ENCODE assay signal across 7 cellular contexts in the genomic region with DNA sequence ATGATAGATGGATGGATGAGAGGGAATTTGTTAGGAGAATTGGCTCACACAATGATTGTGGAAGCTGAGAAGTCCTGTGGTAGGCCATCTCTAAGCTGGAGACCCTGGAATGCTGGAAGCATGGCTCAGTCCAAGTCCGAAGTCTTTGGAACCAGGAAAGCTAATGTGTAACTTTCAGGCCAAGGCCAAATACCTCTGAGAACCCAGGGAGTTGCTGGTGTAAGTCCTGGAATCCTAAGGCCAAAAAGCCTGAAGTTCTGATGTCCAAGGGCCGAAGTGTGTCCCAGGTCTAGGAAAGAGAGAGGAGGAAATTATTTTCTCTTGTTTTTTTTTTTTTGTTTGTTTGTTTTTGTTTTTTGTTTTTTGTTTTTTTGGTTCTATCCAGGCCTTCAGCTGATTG.
"Had no signal": no experiment of that assay in that cellular context is flagged by ENCODE, and none has a peak within 500 bp of the region (broad histone marks: within the 10 kb centered on the region; RNA-seq: fewer than 3 reads in every experiment).

No MANE protein-coding gene starts in this region.

- DNase-seq: GDM1, GF-D8 had no signal

- H3K4me3 ChIP-seq: GM12878 had no signal

- FAIRE-seq: GM12878, GM12891, GM12892, GM18507, GM19239 had no signal
